In genomic region chr7:75419210-75419609, GRCh38 we compare ENCODE assay signal across 7 cellular contexts. TPM values are rescaled to one million over a fixed set of nuclear protein-coding genes. Genes with fewer than 3 reads are reported as not detected.
DNase-seq lines count a peak whose midpoint lies in the region; ATAC-seq, FAIRE-seq and TF ChIP-seq lines count a peak whose summit lies in the region.
"Not testable (repeated sequence)": the region's sequence is repeated elsewhere in the genome, so short reads cannot be mapped to it uniquely, and the experiment has no call there.

No MANE protein-coding gene starts in this region.

- TF ChIP-seq CTCF in DND-41 (IDR thresholded peaks at IDR 0.05; ENCODE audit: borderline replicate concordance, extremely low read depth, low read length, poor library complexity, severe bottlenecking); Panc1 (IDR thresholded peaks at IDR 0.05); GM12878 (IDR thresholded peaks at IDR 0.05 in 2 of 3, conservative IDR thresholded peaks at IDR 0.05 in 1 of 3; ENCODE audit: control insufficient read depth in 2 of 3, extremely low read depth in 1 of 3, insufficient read depth in 1 of 3, low read depth in 3 of 3, low read length in 3 of 3); gastroesophageal sphincter (IDR thresholded peaks at IDR 0.05); HepG2 (CRISPR knock-in tag; IDR thresholded peaks at IDR 0.05); spleen (IDR thresholded peaks at IDR 0.05 in 8 of 11, conservative IDR thresholded peaks at IDR 0.05 in 3 of 11): not testable (repeated sequence)

- not testable (repeated sequence) for H3K4me1 Mint-ChIP-seq in T-helper 17 cell

- not testable (repeated sequence) for H3K27ac ChIP-seq in DND-41 (ENCODE audit: low read length); Panc1 (ENCODE audit: low read length); GM12878 (ENCODE audit: control insufficient read depth, insufficient read depth); gastroesophageal sphincter; HepG2 (ENCODE audit: extremely low read length, insufficient read depth, low read length); spleen

- CTCF ChIA-PET in Panc1 (lab: Charles Lee); GM12878 (lab: Yijun Ruan, JAX); HepG2 (lab: Yijun Ruan, JAX; ENCODE audit: low intra/inter-chr PET ratio, low total read pairs): not testable (repeated sequence)

- not testable (repeated sequence) for H3K27me3 ChIP-seq in DND-41 (ENCODE audit: insufficient read depth, low read length, poor library complexity); Panc1 (ENCODE audit: control insufficient read depth, insufficient read depth, low read length); GM12878 (replicated peaks in 1 of 2; ENCODE audit: control insufficient read depth in 2 of 2, insufficient read depth in 2 of 2, low read length in 1 of 2); gastroesophageal sphincter; HepG2 (ENCODE audit: control insufficient read depth in 1 of 2, insufficient read depth in 2 of 2, low read length in 2 of 2); spleen (replicated peaks in 1 of 7)

- in situ Hi-C loops in Panc1 (cut with HindIII; ENCODE audit: low pct_unique_long_range_greater_than_20kb, low sequenced_read_pairs); GM12878 (cut with MboI); HepG2 (cut with HindIII; ENCODE audit: extremely low pct_ligation_motif_present, low pct_unique_long_range_greater_than_20kb): not testable (repeated sequence)

- H3K27me3 Mint-ChIP-seq in T-helper 17 cell, result not testable (repeated sequence)

- H3K4me1 ChIP-seq in DND-41 (ENCODE audit: insufficient read depth, low read length); Panc1 (ENCODE audit: control insufficient read depth, insufficient read depth, low read length); GM12878 (ENCODE audit: control insufficient read depth, insufficient read depth, low read length); gastroesophageal sphincter; HepG2 (ENCODE audit: insufficient read depth, low read length); spleen: not testable (repeated sequence)

- FAIRE-seq in GM12878 (lab: Jason Lieb, UNC); HepG2 (lab: Jason Lieb, UNC): not testable (repeated sequence)

- H3K9me3 ChIP-seq in DND-41 (ENCODE audit: insufficient read depth, low read length, severe bottlenecking); Panc1 (ENCODE audit: control insufficient read depth, insufficient read depth, low read depth, low read length); T-helper 17 cell (ENCODE audit: control insufficient read depth, low read length, poor library complexity, severe bottlenecking); GM12878 (replicated peaks; ENCODE audit: control insufficient read depth, insufficient read depth, low read length); gastroesophageal sphincter; HepG2 (ENCODE audit: low read length); spleen: not testable (repeated sequence)

- intact Hi-C loops in Panc1 (cut with micrococcal nuclease; ENCODE audit: unreplicated experiment); GM12878 (cut with micrococcal nuclease; ENCODE audit: unreplicated experiment); HepG2 (cut with micrococcal nuclease; ENCODE audit: unreplicated experiment); spleen (cut with DNase I; ENCODE audit: low total_unique reads): not testable (repeated sequence)

- not testable (repeated sequence) for TF ChIP-seq RAD21 in GM12878 (IDR thresholded peaks at IDR 0.05; ENCODE audit: insufficient read depth, low read depth, low read length); HepG2 (CRISPR knock-in tag; IDR thresholded peaks at IDR 0.05)

- H3K27ac Mint-ChIP-seq in T-helper 17 cell, result not testable (repeated sequence)

- not testable (repeated sequence) for H3K36me3 Mint-ChIP-seq in T-helper 17 cell (ENCODE audit: low read depth)

- not testable (repeated sequence) for H3K9ac ChIP-seq in DND-41 (ENCODE audit: low read depth, low read length); GM12878 (ENCODE audit: control insufficient read depth, insufficient read depth, low read length); HepG2 (ENCODE audit: insufficient read depth, low read depth, low read length)

- POLR2A ChIA-PET in Panc1 (lab: Charles Lee); GM12878 (lab: Charles Lee); HepG2 (lab: Yijun Ruan, JAX): not testable (repeated sequence)

- H3K4me3 ChIP-seq in DND-41 (ENCODE audit: low read depth in 1 of 2, low read length in 2 of 2); Panc1 (ENCODE audit: low read depth in 2 of 2, low read length in 2 of 2); GM12878; gastroesophageal sphincter; HepG2 (replicated peaks in 1 of 3; ENCODE audit: insufficient read depth in 1 of 3, low read depth in 2 of 3, low read length in 3 of 3); spleen: not testable (repeated sequence)

- peaks cover 38% of the 10 kb centered on the region for H3K36me3 ChIP-seq in DND-41 (ENCODE audit: insufficient read depth, low read length)
- H3K36me3 ChIP-seq in Panc1 (ENCODE audit: control insufficient read depth, insufficient read depth, low read length); GM12878 (ENCODE audit: control insufficient read depth in 2 of 2, insufficient read depth in 2 of 2, low read length in 1 of 2): not testable (repeated sequence)
- H3K36me3 ChIP-seq in gastroesophageal sphincter, result peaks cover 0 to 68% of the 10 kb centered on the region in 2 donors
- peaks cover 6 to 12% of the 10 kb centered on the region in 2 experiments; a peak in 3 of 5 replicates for H3K36me3 ChIP-seq in HepG2 (replicated peaks in 1 of 2; ENCODE audit: control insufficient read depth in 1 of 2, insufficient read depth in 2 of 2, low read length in 2 of 2)
- peaks cover 0 to 86% (median 40%) of the 10 kb centered on the region in 6 donors for H3K36me3 ChIP-seq in spleen

- ATAC-seq in DND-41 (ENCODE audit: insufficient read depth, low read depth), result peak; percentile 13; the same call in 1 of the 3 replicates
- peak; percentile 5; the same call in 1 of the 2 replicates for ATAC-seq in Panc1
- not testable (repeated sequence) for ATAC-seq in T-helper 17 cell, GM12878
- peak; percentile 20 for ATAC-seq in gastroesophageal sphincter
- ATAC-seq in HepG2, result peak; percentile 5

- not testable (repeated sequence) for TF ChIP-seq EP300 in GM12878 (IDR thresholded peaks at IDR 0.05; ENCODE audit: borderline replicate concordance in 1 of 2, control insufficient read depth in 1 of 2, low read depth in 2 of 2, low read length in 2 of 2); gastroesophageal sphincter (IDR thresholded peaks at IDR 0.05); HepG2 (IDR thresholded peaks at IDR 0.05; ENCODE audit: low read depth in 2 of 2, low read length in 2 of 2); HepG2 (CRISPR knock-in tag; IDR thresholded peaks at IDR 0.05; ENCODE audit: borderline replicate concordance)

- TF ChIP-seq POLR2A in GM12878 (IDR thresholded peaks at IDR 0.05; ENCODE audit: low read depth, low read length), result peak; percentile 13; the same call in 1 of the 2 replicates
- TF ChIP-seq POLR2A in gastroesophageal sphincter (IDR thresholded peaks at IDR 0.05); HepG2 (IDR thresholded peaks at IDR 0.05; ENCODE audit: insufficient read depth in 1 of 2, low read depth in 2 of 2, low read length in 2 of 2); spleen (IDR thresholded peaks at IDR 0.05): not testable (repeated sequence)

- peak overlapping the region; percentile 25 for H3K4me3 Mint-ChIP-seq in T-helper 17 cell

- not testable (repeated sequence) for H3K4me2 ChIP-seq in DND-41 (ENCODE audit: insufficient read depth, low read length); GM12878 (ENCODE audit: control insufficient read depth, insufficient read depth); HepG2 (ENCODE audit: low read depth, low read length)

- SMC1A ChIA-PET in GM12878 (lab: Charles Lee; ENCODE audit: uncharacterized antibody, unreplicated experiment), result not testable (repeated sequence)

- H4K20me1 ChIP-seq in DND-41 (ENCODE audit: insufficient read depth, low read length); GM12878 (ENCODE audit: control insufficient read depth, insufficient read depth); HepG2 (ENCODE audit: insufficient read depth, low read length): not testable (repeated sequence)

- H2AFZ ChIP-seq in DND-41 (ENCODE audit: low read depth, low read length); GM12878 (ENCODE audit: control insufficient read depth, low read depth, low read length); HepG2 (ENCODE audit: low read length): not testable (repeated sequence)

- RAD21 ChIA-PET in GM12878 (lab: Charles Lee; ENCODE audit: unreplicated experiment), result not testable (repeated sequence)

- DNase-seq in DND-41; Panc1 (ENCODE audit: low read depth, low spot score); T-helper 17 cell; GM12878 (ENCODE audit: low read depth, low spot score); HepG2 (ENCODE audit: low spot score): not testable (repeated sequence)
- DNase-seq in spleen, result peak; percentile 62

- 69% methylated on average over 12 of the region's 13 CpGs for WGBS in GM12878 (ENCODE audit: insufficient coverage, insufficient replicate concordance, low lambda C conversion rate, missing lambda C conversion rate)
- no CpG with 5 or more reads among the region's 13 CpGs for WGBS in gastroesophageal sphincter (ENCODE audit: low coverage in 1 of 2), 2 donors
- 97% methylated on average over 12 of the region's 13 CpGs for WGBS in HepG2 (ENCODE audit: low lambda C conversion rate)
- WGBS in spleen, 5 donors, result 84 to 89% (median 85%) methylated on average over 11 to 12 of the region's 13 CpGs

- H3K79me2 ChIP-seq in DND-41 (ENCODE audit: insufficient read depth, low read length); GM12878 (ENCODE audit: control insufficient read depth, insufficient read depth, low read length); HepG2 (ENCODE audit: insufficient read depth, low read length): not testable (repeated sequence)

- BruUV-seq in Panc1 (replicated peaks; lab: Mats Ljungman, UMichigan); GM12878 (replicated peaks; lab: Mats Ljungman, UMichigan); HepG2 (replicated peaks; lab: Mats Ljungman, UMichigan): not testable (repeated sequence)

RNA-seq across cellular contexts. Expression of gene TRIM73, which starts 23.8 kb away (rescaled TPM):
- total RNA-seq in Panc1 (2021; ENCODE audit: unreplicated experiment) (4.1 TPM), T-helper 17 cell (10 to 100 TPM; 13.7 to 19.4 TPM), GM12878 (2014; rRNA removed) (0.71 and 1.6 TPM in 2 replicates), GM12878 (2014; rRNA removed; fragmentation: Illumina TruSeq; extraction: Trizol) (0.32 and 0.76 TPM in 2 replicates), GM12878 (2021) (2.4 and 3.6 TPM in 2 replicates), gastroesophageal sphincter (1 to 10 TPM in 2 of 4 donors, under 1 TPM in 1, not detected in 1; 0.94 to 5.4 (median 1.5) TPM), HepG2 (2016; rRNA removed; fragmentation: Illumina TruSeq; extraction: Trizol) (4.5 and 5.7 TPM in 2 replicates), spleen (1 to 10 TPM; 2.4 to 7.7 (median 6.0) TPM)
- 1.5 TPM for polyA plus RNA-seq in Panc1 (2012; ENCODE audit: insufficient read length)
- total RNA-seq in GM12878 (2013; cell fraction: nucleolus; rRNA removed), result 12.8 and 13.6 TPM in 2 replicates
- polyA plus RNA-seq in GM12878 (2011; ENCODE audit: low read depth), result 0.62 TPM
- polyA plus RNA-seq in GM12878 (2011; rRNA removed) (0.09 and 0.23 TPM in 2 replicates), GM12878 (2014; fragmentation: Illumina TruSeq; extraction: Trizol) (0.19 TPM in 1 of 2 replicates, not detected in the other), GM12878 (2014; fragmentation: Nextera tagmentation; extraction: Ambion mirVana) (under 1 TPM in 1 of 2 experiments, not detected in 1; 0.16 TPM), GM12878 (2014; rRNA removed) (1.4 and 1.8 TPM in 2 replicates), GM12878 (2016; fragmentation: Nextera tagmentation; extraction: Ambion mirVana) (under 1 TPM; 0.21 to 0.86 TPM), HepG2 (2011; rRNA removed) (1.5 and 3.1 TPM in 2 replicates), spleen (1 to 10 TPM; 2.8 to 3.8 (median 3.0) TPM)
- 0.27 and 0.70 TPM in 2 replicates for polyA plus RNA-seq in GM12878 (2011; cell fraction: cytosol; rRNA removed)
- 4.0 and 6.6 TPM in 2 replicates for polyA plus RNA-seq in GM12878 (2011; cell fraction: nucleus; rRNA removed)
- 1.5 and 1.7 TPM in 2 replicates for polyA plus RNA-seq in GM12878 (2012)
- polyA minus RNA-seq in GM12878 (2011; rRNA and poly(A)+ RNA removed), result 0.73 and 1.5 TPM in 2 replicates
- polyA minus RNA-seq in GM12878 (2011; cell fraction: cytosol; rRNA and poly(A)+ RNA removed), result 2.4 TPM in 1 of 2 replicates, not detected in the other
- polyA minus RNA-seq in GM12878 (2011; cell fraction: nucleus; rRNA and poly(A)+ RNA removed), result 1.1 and 3.1 TPM in 2 replicates
- 3.0 and 3.9 TPM in 2 replicates for total RNA-seq in HepG2 (2016; cell fraction: cytosol; rRNA removed; fragmentation: Illumina TruSeq; extraction: Trizol; ENCODE audit: low read depth)
- total RNA-seq in HepG2 (2016; cell fraction: insoluble cytoplasmic fraction; rRNA removed; fragmentation: Illumina TruSeq; extraction: Trizol), result 4.3 and 4.7 TPM in 2 replicates
- 2.4 and 4.4 TPM in 2 replicates for total RNA-seq in HepG2 (2016; cell fraction: membrane; rRNA removed; fragmentation: Illumina TruSeq; extraction: Trizol)
- total RNA-seq in HepG2 (2016; cell fraction: nucleus; rRNA removed; fragmentation: Illumina TruSeq; extraction: Trizol), result 5.0 and 5.3 TPM in 2 replicates
- polyA plus RNA-seq in HepG2 (2011; cell fraction: cytosol; rRNA removed), result 0.65 and 1.1 TPM in 2 replicates
- polyA plus RNA-seq in HepG2 (2011; cell fraction: nucleus; rRNA removed), result 41.6 and 42.4 TPM in 2 replicates
- 3.7 and 5.9 TPM in 2 replicates for polyA plus RNA-seq in HepG2 (2012)
- polyA plus RNA-seq in HepG2 (2016; cell fraction: cytosol; fragmentation: Illumina TruSeq; extraction: Trizol; ENCODE audit: low read depth), result 1.3 and 2.1 TPM in 2 replicates
- polyA plus RNA-seq in HepG2 (2016; cell fraction: insoluble cytoplasmic fraction; fragmentation: Illumina TruSeq; extraction: Trizol; ENCODE audit: low read depth), result 2.8 and 4.1 TPM in 2 replicates
- polyA plus RNA-seq in HepG2 (2016; cell fraction: membrane; fragmentation: Illumina TruSeq; extraction: Trizol; ENCODE audit: low read depth), result 1.6 TPM in 2 replicates
- polyA plus RNA-seq in HepG2 (2016; cell fraction: nucleus; fragmentation: Illumina TruSeq; extraction: Trizol; ENCODE audit: insufficient read depth, low read depth), result 15.1 TPM in 2 replicates
- 3.5 and 5.1 TPM in 2 replicates for polyA minus RNA-seq in HepG2 (2011; rRNA and poly(A)+ RNA removed; ENCODE audit: low replicate concordance)
- 0.20 and 1.4 TPM in 2 replicates for polyA minus RNA-seq in HepG2 (2011; cell fraction: cytosol; rRNA and poly(A)+ RNA removed)
- polyA minus RNA-seq in HepG2 (2011; cell fraction: nucleus; rRNA and poly(A)+ RNA removed), result 10.8 and 10.9 TPM in 2 replicates
